Comparison of ENCODE assay signal across 19 cellular contexts in the genomic region with DNA sequence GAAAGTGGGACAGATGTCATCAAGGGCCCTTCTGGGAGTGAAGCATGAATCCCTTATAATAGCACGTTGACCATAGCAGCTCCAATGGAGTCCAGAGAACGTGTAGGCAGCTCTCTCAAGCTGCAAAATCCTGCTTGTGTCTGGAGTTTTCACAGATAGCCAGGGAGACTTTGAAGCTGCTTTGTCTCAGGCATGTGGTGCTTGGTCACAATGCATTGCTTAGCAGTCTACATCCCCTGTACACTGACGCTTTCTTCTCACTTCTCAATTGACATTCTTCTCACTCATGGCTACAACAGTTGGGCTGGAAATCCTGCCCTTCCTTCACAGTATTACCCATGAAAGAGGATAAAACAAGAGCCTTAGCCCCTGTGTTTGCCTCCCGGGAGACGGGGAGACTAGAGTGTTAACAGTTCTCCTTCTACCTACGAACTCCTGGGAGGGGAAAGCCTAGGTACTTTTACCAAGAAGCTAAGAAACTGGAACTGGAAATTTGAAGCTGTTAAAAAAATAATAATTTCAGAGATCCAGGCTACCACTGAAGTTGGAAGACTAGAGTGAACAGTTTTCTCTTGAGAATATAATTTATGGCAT. TPM values are rescaled to one million over a fixed set of nuclear protein-coding genes. Genes with fewer than 3 reads are reported as not detected.
A peak's percentile ranks its signal among the peaks of the same experiment; 100 is the strongest.
DNase-seq lines count a peak whose midpoint lies in the region; ATAC-seq and TF ChIP-seq lines count a peak whose summit lies in the region.
"Had no signal": no experiment of that assay in that cellular context is flagged by ENCODE, and none has a peak within 500 bp of the region (broad histone marks: within the 10 kb centered on the region; RNA-seq: fewer than 3 reads in every experiment).

No MANE protein-coding gene starts in this region.

- no peak for DNase-seq in activated naive CD4-positive, alpha-beta T cell treated with anti-CD3 and anti-CD28 coated beads, Interleukin-2, amount 50 U/mL, for 72 hours (ENCODE audit: low spot score in 2 of 2)
- no peak for DNase-seq in glutamatergic neuron
- no peak for DNase-seq in NCI-H2081 treated with DMSO at 0.1 percent for 48 hours (lab: John Stamatoyannopoulos, UW)
- DNase-seq in cerebellum (ENCODE audit: low spot score), result no peak
- DNase-seq: activated CD4-positive, alpha-beta T cell treated with anti-CD3 and anti-CD28 coated beads for 1 hour; cerebellar nuclear complex; DMS79 treated with DMSO at 0.1 percent for 48 hours; effector memory CD8-positive, alpha-beta T cell; KBM-7; kidney; retina; T-helper 9 cell had no signal

- no peak for ATAC-seq in activated naive CD4-positive, alpha-beta T cell treated with anti-CD3 and anti-CD28 coated beads, Interleukin-2, amount 50 U/mL, for 72 hours
- ATAC-seq in activated T-helper 17 cell treated with anti-CD3 and anti-CD28 coated beads, Interleukin-2, amount 50 U/mL, for 72 hours (replicated peaks), result no peak
- ATAC-seq: effector memory CD8-positive, alpha-beta T cell had no signal

- H3K27ac ChIP-seq in OCI-LY3 (ENCODE audit: low read length) (no peak overlapping the region), thymus (ENCODE audit: low read depth) (peak overlapping the region; percentile 9)
- H3K27ac ChIP-seq: C4-2B had no signal

- H3K9me3 Mint-ChIP-seq in activated naive CD4-positive, alpha-beta T cell treated with anti-CD3 and anti-CD28 coated beads, Interleukin-2, amount 50 U/mL, for 24 hours, result no peaks in the 10 kb centered on the region
- no peaks in the 10 kb centered on the region for H3K9me3 Mint-ChIP-seq in activated naive CD4-positive, alpha-beta T cell treated with anti-CD3 and anti-CD28 coated beads, Interleukin-2, amount 50 U/mL, for 72 hours
- peaks cover 2% of the 10 kb centered on the region for H3K9me3 Mint-ChIP-seq in glutamatergic neuron (ENCODE audit: unreplicated experiment)
- no peaks in the 10 kb centered on the region for H3K9me3 Mint-ChIP-seq in activated T-helper 17 cell treated with anti-CD3 and anti-CD28 coated beads, Interleukin-2, amount 50 U/mL, for 72 hours
- H3K9me3 Mint-ChIP-seq: effector memory CD8-positive, alpha-beta T cell; stimulated activated naive CD8-positive, alpha-beta T cell treated with anti-CD3 and anti-CD28 coated beads, Interleukin-15, Interleukin-2, amounts not matched to agents 100 ng/mL and 50 ng/mL, for 24 hours had no signal

- TF ChIP-seq CTCF in OCI-LY3 (IDR thresholded peaks at IDR 0.05; ENCODE audit: low read depth, low read length) (no peak), glutamatergic neuron (IDR thresholded peaks at IDR 0.05; ENCODE audit: partially characterized antibody, unreplicated experiment) (no peak)

- 94% methylated on average over 6 of the region's 6 CpGs for WGBS in thymus

- peak overlapping the region; percentile 22 for H3K4me2 ChIP-seq in OCI-LY3 (ENCODE audit: low read length)

- no peaks in the 10 kb centered on the region for H4K20me1 ChIP-seq in OCI-LY3 (ENCODE audit: insufficient read depth, low read length)

- H3K4me1 Mint-ChIP-seq in activated naive CD4-positive, alpha-beta T cell treated with anti-CD3 and anti-CD28 coated beads, Interleukin-2, amount 50 U/mL, for 24 hours, result peaks cover 1% of the 10 kb centered on the region
- peaks cover 8% of the 10 kb centered on the region for H3K4me1 Mint-ChIP-seq in glutamatergic neuron (ENCODE audit: low read depth, unreplicated experiment)
- no peaks in the 10 kb centered on the region for H3K4me1 Mint-ChIP-seq in activated T-helper 17 cell treated with anti-CD3 and anti-CD28 coated beads, Interleukin-2, amount 50 U/mL, for 72 hours
- H3K4me1 Mint-ChIP-seq: neural crest cell had no signal

- no peak overlapping the region for H3K4me3 Mint-ChIP-seq in activated naive CD4-positive, alpha-beta T cell treated with anti-CD3 and anti-CD28 coated beads, Interleukin-2, amount 50 U/mL, for 24 hours
- no peak overlapping the region for H3K4me3 Mint-ChIP-seq in glutamatergic neuron (ENCODE audit: unreplicated experiment)
- H3K4me3 Mint-ChIP-seq in activated T-helper 17 cell treated with anti-CD3 and anti-CD28 coated beads, Interleukin-2, amount 50 U/mL, for 72 hours, result no peak overlapping the region
- H3K4me3 Mint-ChIP-seq: effector memory CD8-positive, alpha-beta T cell; neural crest cell; stimulated activated naive CD8-positive, alpha-beta T cell treated with anti-CD3 and anti-CD28 coated beads, Interleukin-15, Interleukin-2, amounts not matched to agents 100 ng/mL and 50 ng/mL, for 24 hours had no signal

- no peaks in the 10 kb centered on the region for H3K36me3 Mint-ChIP-seq in activated naive CD4-positive, alpha-beta T cell treated with anti-CD3 and anti-CD28 coated beads, Interleukin-2, amount 50 U/mL, for 24 hours
- H3K36me3 Mint-ChIP-seq in activated naive CD4-positive, alpha-beta T cell treated with anti-CD3 and anti-CD28 coated beads, Interleukin-2, amount 50 U/mL, for 72 hours, result no peaks in the 10 kb centered on the region
- no peaks in the 10 kb centered on the region for H3K36me3 Mint-ChIP-seq in glutamatergic neuron (ENCODE audit: unreplicated experiment)
- H3K36me3 Mint-ChIP-seq in activated T-helper 17 cell treated with anti-CD3 and anti-CD28 coated beads, Interleukin-2, amount 50 U/mL, for 72 hours (ENCODE audit: low read depth), result no peaks in the 10 kb centered on the region

- H3K27me3 ChIP-seq in OCI-LY3 (ENCODE audit: low read depth, low read length) (no peaks in the 10 kb centered on the region), thymus (ENCODE audit: control insufficient read depth, insufficient read depth) (no peaks in the 10 kb centered on the region)

- peak overlapping the region; percentile 20 for H3K27ac Mint-ChIP-seq in activated naive CD4-positive, alpha-beta T cell treated with anti-CD3 and anti-CD28 coated beads, Interleukin-2, amount 50 U/mL, for 24 hours
- H3K27ac Mint-ChIP-seq in activated naive CD4-positive, alpha-beta T cell treated with anti-CD3 and anti-CD28 coated beads, Interleukin-2, amount 50 U/mL, for 72 hours, result no peak overlapping the region
- H3K27ac Mint-ChIP-seq in glutamatergic neuron (ENCODE audit: unreplicated experiment), result peak overlapping the region; percentile 13
- H3K27ac Mint-ChIP-seq in activated T-helper 17 cell treated with anti-CD3 and anti-CD28 coated beads, Interleukin-2, amount 50 U/mL, for 72 hours, result no peak overlapping the region
- H3K27ac Mint-ChIP-seq: effector memory CD8-positive, alpha-beta T cell had no signal

- H3K79me2 ChIP-seq in OCI-LY3 (ENCODE audit: low read length), result no peaks in the 10 kb centered on the region

- H3K27me3 Mint-ChIP-seq in activated naive CD4-positive, alpha-beta T cell treated with anti-CD3 and anti-CD28 coated beads, Interleukin-2, amount 50 U/mL, for 24 hours, result no peaks in the 10 kb centered on the region
- H3K27me3 Mint-ChIP-seq in glutamatergic neuron (ENCODE audit: unreplicated experiment), result peaks cover 1% of the 10 kb centered on the region
- H3K27me3 Mint-ChIP-seq in activated T-helper 17 cell treated with anti-CD3 and anti-CD28 coated beads, Interleukin-2, amount 50 U/mL, for 72 hours, result no peaks in the 10 kb centered on the region
- H3K27me3 Mint-ChIP-seq: stimulated activated naive CD8-positive, alpha-beta T cell treated with anti-CD3 and anti-CD28 coated beads, Interleukin-15, Interleukin-2, amounts not matched to agents 100 ng/mL and 50 ng/mL, for 24 hours had no signal

- H3K4me3 ChIP-seq in OCI-LY3 (ENCODE audit: low read length), result no peak overlapping the region
- no peak overlapping the region for H3K4me3 ChIP-seq in thymus (ENCODE audit: low read length)

- H3K36me3 ChIP-seq in OCI-LY3 (replicated peaks; ENCODE audit: low read depth, low read length) (no peaks in the 10 kb centered on the region), thymus (ENCODE audit: control insufficient read depth, insufficient read depth) (no peaks in the 10 kb centered on the region)

- H3K9me3 ChIP-seq in OCI-LY3 (ENCODE audit: insufficient read depth, low read length) (no peaks in the 10 kb centered on the region), thymus (ENCODE audit: control insufficient read depth) (no peaks in the 10 kb centered on the region)

- H2AFZ ChIP-seq in OCI-LY3 (ENCODE audit: low read depth, low read length), result peak overlapping the region; percentile 67

- H3K4me1 ChIP-seq in OCI-LY3 (ENCODE audit: low read length) (peaks cover 32% of the 10 kb centered on the region), thymus (ENCODE audit: control insufficient read depth, insufficient read depth, low read length) (no peaks in the 10 kb centered on the region)

- H3K9ac ChIP-seq in OCI-LY3 (ENCODE audit: low read length), result no peak overlapping the region

RNA-seq across cellular contexts. Expression of a gene that starts 20.7 kb away (rescaled TPM):
- not detected for total RNA-seq in activated naive CD4-positive, alpha-beta T cell treated with anti-CD3 and anti-CD28 coated beads, Interleukin-2, amount 50 U/mL, for 72 hours
- not detected for total RNA-seq in glutamatergic neuron (ENCODE audit: unreplicated experiment)
- polyA plus RNA-seq in thymus, result 35.2 TPM
- total RNA-seq in activated T-helper 17 cell treated with anti-CD3 and anti-CD28 coated beads, Interleukin-2, amount 50 U/mL, for 72 hours, result not detected
- not detected for total RNA-seq in cerebellum
- total RNA-seq: neural crest cell had no signal

Comparison
In these comparisons a context has a peak if more than half of its experiments do, and no peak if none do; other contexts are left out.
1. H3K27ac Mint-ChIP-seq: peak in activated naive CD4-positive, alpha-beta T cell treated with anti-CD3 and anti-CD28 coated beads, Interleukin-2, amount 50 U/mL, for 24 hours (single experiment) and glutamatergic neuron (single experiment); none in activated naive CD4-positive, alpha-beta T cell treated with anti-CD3 and anti-CD28 coated beads, Interleukin-2, amount 50 U/mL, for 72 hours (0 of 2) and activated T-helper 17 cell treated with anti-CD3 and anti-CD28 coated beads, Interleukin-2, amount 50 U/mL, for 72 hours (single experiment).